1 cellular context compared by ENCODE assay signal in the genomic region with DNA sequence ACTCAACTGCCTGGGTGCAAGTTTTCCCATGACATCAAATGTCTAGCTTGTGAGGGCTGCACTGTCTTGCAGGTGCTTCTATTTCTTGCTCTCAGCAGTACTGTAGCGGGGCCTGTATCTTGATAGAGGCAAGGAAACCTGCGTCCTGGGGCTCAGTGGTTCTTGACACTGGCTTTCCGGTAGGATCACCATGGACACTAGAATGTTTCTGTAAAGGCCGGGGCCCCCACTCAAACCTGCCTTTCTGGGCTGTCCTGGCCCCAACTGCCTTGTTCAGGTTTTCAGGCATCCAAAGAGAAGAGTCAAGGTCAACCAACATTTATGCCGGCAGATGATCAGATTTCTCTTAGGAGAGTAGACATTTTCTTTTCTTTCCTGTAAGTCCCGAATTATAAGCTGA.
TF ChIP-seq lines count a peak whose summit lies in the region.

No MANE protein-coding gene starts in this region.

TF ChIP-seq in WTC11, 78 proteins besides CTCF, POLR2A, EP300 and RAD21 (continued from another document):
- TF ChIP-seq, protein P1, sequence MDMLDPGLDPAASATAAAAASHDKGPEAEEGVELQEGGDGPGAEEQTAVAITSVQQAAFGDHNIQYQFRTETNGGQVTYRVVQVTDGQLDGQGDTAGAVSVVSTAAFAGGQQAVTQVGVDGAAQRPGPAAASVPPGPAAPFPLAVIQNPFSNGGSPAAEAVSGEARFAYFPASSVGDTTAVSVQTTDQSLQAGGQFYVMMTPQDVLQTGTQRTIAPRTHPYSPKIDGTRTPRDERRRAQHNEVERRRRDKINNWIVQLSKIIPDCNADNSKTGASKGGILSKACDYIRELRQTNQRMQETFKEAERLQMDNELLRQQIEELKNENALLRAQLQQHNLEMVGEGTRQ (CRISPR knock-in tag; IDR thresholded peaks at IDR 0.05), result no peak
- TF ChIP-seq FOXK1 (CRISPR knock-in tag; IDR thresholded peaks at IDR 0.05), result no peak
- TF ChIP-seq, protein P2, sequence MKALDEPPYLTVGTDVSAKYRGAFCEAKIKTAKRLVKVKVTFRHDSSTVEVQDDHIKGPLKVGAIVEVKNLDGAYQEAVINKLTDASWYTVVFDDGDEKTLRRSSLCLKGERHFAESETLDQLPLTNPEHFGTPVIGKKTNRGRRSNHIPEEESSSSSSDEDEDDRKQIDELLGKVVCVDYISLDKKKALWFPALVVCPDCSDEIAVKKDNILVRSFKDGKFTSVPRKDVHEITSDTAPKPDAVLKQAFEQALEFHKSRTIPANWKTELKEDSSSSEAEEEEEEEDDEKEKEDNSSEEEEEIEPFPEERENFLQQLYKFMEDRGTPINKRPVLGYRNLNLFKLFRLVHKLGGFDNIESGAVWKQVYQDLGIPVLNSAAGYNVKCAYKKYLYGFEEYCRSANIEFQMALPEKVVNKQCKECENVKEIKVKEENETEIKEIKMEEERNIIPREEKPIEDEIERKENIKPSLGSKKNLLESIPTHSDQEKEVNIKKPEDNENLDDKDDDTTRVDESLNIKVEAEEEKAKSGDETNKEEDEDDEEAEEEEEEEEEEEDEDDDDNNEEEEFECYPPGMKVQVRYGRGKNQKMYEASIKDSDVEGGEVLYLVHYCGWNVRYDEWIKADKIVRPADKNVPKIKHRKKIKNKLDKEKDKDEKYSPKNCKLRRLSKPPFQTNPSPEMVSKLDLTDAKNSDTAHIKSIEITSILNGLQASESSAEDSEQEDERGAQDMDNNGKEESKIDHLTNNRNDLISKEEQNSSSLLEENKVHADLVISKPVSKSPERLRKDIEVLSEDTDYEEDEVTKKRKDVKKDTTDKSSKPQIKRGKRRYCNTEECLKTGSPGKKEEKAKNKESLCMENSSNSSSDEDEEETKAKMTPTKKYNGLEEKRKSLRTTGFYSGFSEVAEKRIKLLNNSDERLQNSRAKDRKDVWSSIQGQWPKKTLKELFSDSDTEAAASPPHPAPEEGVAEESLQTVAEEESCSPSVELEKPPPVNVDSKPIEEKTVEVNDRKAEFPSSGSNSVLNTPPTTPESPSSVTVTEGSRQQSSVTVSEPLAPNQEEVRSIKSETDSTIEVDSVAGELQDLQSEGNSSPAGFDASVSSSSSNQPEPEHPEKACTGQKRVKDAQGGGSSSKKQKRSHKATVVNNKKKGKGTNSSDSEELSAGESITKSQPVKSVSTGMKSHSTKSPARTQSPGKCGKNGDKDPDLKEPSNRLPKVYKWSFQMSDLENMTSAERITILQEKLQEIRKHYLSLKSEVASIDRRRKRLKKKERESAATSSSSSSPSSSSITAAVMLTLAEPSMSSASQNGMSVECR (CRISPR knock-in tag; IDR thresholded peaks at IDR 0.05; ENCODE audit: borderline replicate concordance), result no peak
- TF ChIP-seq ZNF317 (CRISPR knock-in tag; IDR thresholded peaks at IDR 0.05; ENCODE audit: borderline replicate concordance, low read depth), result no peak
- no peak for TF ChIP-seq SMAD3 (CRISPR knock-in tag; IDR thresholded peaks at IDR 0.05; ENCODE audit: borderline replicate concordance)
- no peak for TF ChIP-seq ZNF121 (CRISPR knock-in tag; IDR thresholded peaks at IDR 0.05)
